Comparison of ENCODE assay signal across 1 cellular context in genomic region chr17:38598536-38598935, GRCh38.
A peak's percentile ranks its signal among the peaks of the same experiment; 100 is the strongest.
TF ChIP-seq lines count a peak whose summit lies in the region.

No MANE protein-coding gene starts in this region.

TF ChIP-seq in H1, 55 proteins besides CTCF, POLR2A, EP300 and RAD21 (continued from another document):
- TF ChIP-seq RFX5 (IDR thresholded peaks at IDR 0.05; ENCODE audit: borderline replicate concordance, low read depth, low read length) (peak; percentile 75), KDM1A (IDR thresholded peaks at IDR 0.05; ENCODE audit: borderline replicate concordance, low read length) (no peak), SP4 (IDR thresholded peaks at IDR 0.05; ENCODE audit: low read length) (no peak; the same call in 1 of the 2 replicates), NRF1 (IDR thresholded peaks at IDR 0.05; ENCODE audit: low read depth, low read length) (no peak), POLR2AphosphoS5 (IDR thresholded peaks at IDR 0.05; ENCODE audit: low read depth, low read length) (no peak), USF2 (IDR thresholded peaks at IDR 0.05; ENCODE audit: low read length) (no peak), TCF12 (IDR thresholded peaks at IDR 0.05; ENCODE audit: low read depth, low read length) (peak; percentile 97), SP1 (IDR thresholded peaks at IDR 0.05; ENCODE audit: low read depth, low read length) (peak; percentile 100), GTF2F1 (IDR thresholded peaks at IDR 0.05; ENCODE audit: borderline replicate concordance, low read depth, low read length) (no peak), CEBPB (IDR thresholded peaks at IDR 0.05; ENCODE audit: low read depth, low read length) (no peak), TBP (IDR thresholded peaks at IDR 0.05; ENCODE audit: low read depth, low read length) (no peak), JUN (IDR thresholded peaks at IDR 0.05; ENCODE audit: low read depth, low read length) (peak; percentile 49; the same call in 1 of the 2 replicates), ZNF274 (IDR thresholded peaks at IDR 0.05; ENCODE audit: borderline replicate concordance, extremely low read depth, low read length) (no peak), SIX5 (IDR thresholded peaks at IDR 0.05; ENCODE audit: low read depth, low read length) (no peak), YY1 (IDR thresholded peaks at IDR 0.05; ENCODE audit: low read depth, low read length) (peak; percentile 86), BACH1 (IDR thresholded peaks at IDR 0.05; ENCODE audit: low read length) (no peak), HDAC6 (IDR thresholded peaks at IDR 0.05; ENCODE audit: low read depth, low read length) (no peak), KDM5A (IDR thresholded peaks at IDR 0.05; ENCODE audit: low read length) (no peak), CHD7 (IDR thresholded peaks at IDR 0.05; ENCODE audit: insufficient replicate concordance, low read length) (no peak), ASH2L (IDR thresholded peaks at IDR 0.05; ENCODE audit: low read length) (peak; percentile 63), SIRT6 (IDR thresholded peaks at IDR 0.05; ENCODE audit: low read length) (no peak), CREB1 (IDR thresholded peaks at IDR 0.05) (peak; percentile 59), RXRA (IDR thresholded peaks at IDR 0.05; ENCODE audit: insufficient read depth, low read depth, low read length) (no peak), CBX8 (IDR thresholded peaks at IDR 0.05; ENCODE audit: borderline replicate concordance, low read depth, low read length) (no peak), E2F6 (IDR thresholded peaks at IDR 0.05) (peak; percentile 51), CHD1 (IDR thresholded peaks at IDR 0.05; ENCODE audit: low read depth, low read length) (no peak), CHD2 (IDR thresholded peaks at IDR 0.05; ENCODE audit: low read length) (0 out of 2 replicates have a peak, but pooled peaks have one; percentile 33), MAFK (IDR thresholded peaks at IDR 0.05; ENCODE audit: low read depth, low read length) (no peak), FOSL1 (IDR thresholded peaks at IDR 0.05; ENCODE audit: insufficient read depth, low read depth, low read length) (no peak), KDM4A (IDR thresholded peaks at IDR 0.05; ENCODE audit: low read depth, low read length, severe bottlenecking) (no peak)
- TF ChIP-seq, protein P1, sequence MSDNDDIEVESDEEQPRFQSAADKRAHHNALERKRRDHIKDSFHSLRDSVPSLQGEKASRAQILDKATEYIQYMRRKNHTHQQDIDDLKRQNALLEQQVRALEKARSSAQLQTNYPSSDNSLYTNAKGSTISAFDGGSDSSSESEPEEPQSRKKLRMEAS (IDR thresholded peaks at IDR 0.05): peak; percentile 85
